ENCODE assay signal across 8 cellular contexts in genomic region chr17:17680477-17681186, GRCh38. TPM values are rescaled to one million over a fixed set of nuclear protein-coding genes. Genes with fewer than 3 reads are reported as not detected.
A peak's percentile ranks its signal among the peaks of the same experiment; 100 is the strongest.
DNase-seq lines count a peak whose midpoint lies in the region; ATAC-seq and TF ChIP-seq lines count a peak whose summit lies in the region.

No MANE protein-coding gene starts in this region.

- no peaks in the 10 kb centered on the region for H3K9me2 ChIP-seq in HCT116 (ENCODE audit: insufficient read depth)

- DNase-seq in A673 (ENCODE audit: low spot score) = no peak
- DNase-seq in HCT116 (ENCODE audit: low read depth, low spot score) = no peak
- DNase-seq in body of pancreas = no peak
- DNase-seq in KG1 (lab: John Stamatoyannopoulos, UW) = no peak
- no peak for DNase-seq in occipital lobe (lab: John Stamatoyannopoulos, UW)

- peaks cover 41% of the 10 kb centered on the region for H3K79me2 ChIP-seq in HCT116 (ENCODE audit: insufficient read depth, low read length)

- BruUV-seq in A673 (replicated peaks; lab: Mats Ljungman, UMichigan) (no TSS peak), HCT116 (replicated peaks; lab: Mats Ljungman, UMichigan) (TSS peak; percentile 33)

- no peak; the same call in 1 of the 2 replicates for ATAC-seq in HCT116
- ATAC-seq in body of pancreas = no peak
- no peak for ATAC-seq in GM21367 (IDR thresholded peaks at IDR 0.05; ENCODE audit: unreplicated experiment)
- ATAC-seq in GM18517 (IDR thresholded peaks at IDR 0.05; ENCODE audit: unreplicated experiment) = no peak

- H3K9me3 ChIP-seq in A673 (ENCODE audit: low read depth, low read length, poor library complexity, severe bottlenecking) (no peaks in the 10 kb centered on the region), HCT116 (ENCODE audit: control insufficient read depth in 1 of 2, insufficient read depth in 1 of 2, low read depth in 1 of 2, low read length in 2 of 2) (no peaks in the 10 kb centered on the region), body of pancreas (no peaks in the 10 kb centered on the region), mucosa of stomach (ENCODE audit: control insufficient read depth, low read length) (no peaks in the 10 kb centered on the region)

- peaks cover 6% of the 10 kb centered on the region; the same call in 1 of the 2 replicates for H4K20me1 ChIP-seq in HCT116 (ENCODE audit: insufficient read depth)

- no peaks in the 10 kb centered on the region for H3K36me3 ChIP-seq in A673 (ENCODE audit: insufficient read depth, low read length, poor library complexity, severe bottlenecking)
- no peaks in the 10 kb centered on the region for H3K36me3 ChIP-seq in HCT116 (ENCODE audit: control insufficient read depth in 1 of 2, insufficient read depth in 2 of 2, low read length in 2 of 2)
- H3K36me3 ChIP-seq in body of pancreas (replicated peaks in 1 of 2; ENCODE audit: insufficient read depth in 1 of 2, low read depth in 2 of 2) = no peaks in the 10 kb centered on the region
- H3K36me3 ChIP-seq in mucosa of stomach (ENCODE audit: control insufficient read depth, insufficient read depth, low read length) = no peaks in the 10 kb centered on the region

- H3K4me3 ChIP-seq in A673 (ENCODE audit: low read depth, low read length, poor library complexity, severe bottlenecking) = peak overlapping the region; percentile 82
- peak overlapping the region; percentile 41 to 86 for H3K4me3 ChIP-seq in HCT116 (replicated peaks in 1 of 2; ENCODE audit: low read depth in 1 of 2, low read length in 2 of 2)
- H3K4me3 ChIP-seq in body of pancreas = no peak overlapping the region
- H3K4me3 ChIP-seq in mucosa of stomach (ENCODE audit: low read length) = no peak overlapping the region

- intact Hi-C loops in A673 (cut with micrococcal nuclease; ENCODE audit: unreplicated experiment) = loop anchor here (1.0 to 5.0 kb wide), 4 partner anchors 112 to 238 kb away; no protein-coding TSS in a partner anchor
- intact Hi-C loops in HCT116 (cut with micrococcal nuclease) = loop anchor here (2.0 to 10.0 kb wide), 4 partner anchors 104 to 354 kb away; partner anchors contain the start of genes ATPAF2, GID4 and SREBF1
- intact Hi-C loops in body of pancreas (cut with DNase I) = no loop called here

- H3K4me1 ChIP-seq in A673 (ENCODE audit: insufficient read depth, low read length, poor library complexity, severe bottlenecking) (peaks cover 24% of the 10 kb centered on the region), HCT116 (ENCODE audit: control insufficient read depth in 1 of 2, insufficient read depth in 2 of 2, low read length in 2 of 2) (peaks cover 44 to 56% of the 10 kb centered on the region in 2 experiments), body of pancreas (peaks cover 30% of the 10 kb centered on the region), mucosa of stomach (ENCODE audit: control insufficient read depth, insufficient read depth, low read length) (peaks cover 22% of the 10 kb centered on the region)

- TF ChIP-seq CTCF in A673 (conservative IDR thresholded peaks at IDR 0.05; ENCODE audit: low read depth, low read length) = no peak
- TF ChIP-seq CTCF in HCT116 (IDR thresholded peaks at IDR 0.05 in 2 of 3, conservative IDR thresholded peaks at IDR 0.05 in 1 of 3; ENCODE audit: borderline replicate concordance in 1 of 3, insufficient read depth in 1 of 3, low read depth in 2 of 3, low read length in 2 of 3) = no peak
- TF ChIP-seq CTCF in body of pancreas (IDR thresholded peaks at IDR 0.05) = peak in 2 of 7 experiments; percentile 46 to 50

- RAD21 ChIA-PET in HCT116 (lab: Charles Lee; ENCODE audit: low non-redundant PET in 1 of 2, low total read pairs in 2 of 2, uncharacterized antibody in 2 of 2, unreplicated experiment in 2 of 2) = interaction anchor here in 1 of 2 experiments (0.5 kb wide), 1 partner anchor 15 kb away, joined by 4 read pairs; no protein-coding TSS in a partner anchor

- POLR2A ChIA-PET in A673 (lab: Charles Lee; ENCODE audit: low non-redundant PET) = no interaction called here
- POLR2A ChIA-PET in HCT116 (lab: Charles Lee) = interaction anchor here (1.2 kb wide), 1 partner anchor 15 kb away, joined by 4 read pairs; no protein-coding TSS in a partner anchor

- H2AFZ ChIP-seq in HCT116 (ENCODE audit: low read depth, low read length, poor library complexity, severe bottlenecking) = peak overlapping the region; percentile 52

- H3K9ac ChIP-seq in HCT116 (ENCODE audit: low read length) = peak overlapping the region; percentile 94
- peak overlapping the region; percentile 38 for H3K9ac ChIP-seq in mucosa of stomach (ENCODE audit: low read length)

- H3K27me3 ChIP-seq in A673 (replicated peaks; ENCODE audit: insufficient read depth, low read depth, low read length, poor library complexity) = no peaks in the 10 kb centered on the region
- H3K27me3 ChIP-seq in HCT116 (ENCODE audit: insufficient read depth, low read length) = no peaks in the 10 kb centered on the region
- H3K27me3 ChIP-seq in body of pancreas = no peaks in the 10 kb centered on the region
- no peaks in the 10 kb centered on the region for H3K27me3 ChIP-seq in mucosa of stomach (ENCODE audit: control insufficient read depth, insufficient read depth, low read length)

- no peak for TF ChIP-seq RAD21 in HCT116 (IDR thresholded peaks at IDR 0.05; ENCODE audit: low read depth)

- CTCF ChIA-PET in A673 (lab: Charles Lee) = interaction anchor here (0.6 to 0.9 kb wide), 2 partner anchors 219 to 239 kb away, joined by 3 read pairs; no protein-coding TSS in a partner anchor
- CTCF ChIA-PET in HCT116 (lab: Charles Lee) = interaction anchor here (1.0 to 1.8 kb wide), 3 partner anchors 19 to 353 kb away, joined by 3 to 5 read pairs (median 3); no protein-coding TSS in a partner anchor

- H3K27ac ChIP-seq in A673 (ENCODE audit: low read depth, low read length, poor library complexity, severe bottlenecking) (no peak overlapping the region), HCT116 (ENCODE audit: low read depth, low read length) (peak overlapping the region; percentile 97), body of pancreas (peak overlapping the region; percentile 77 to 97 (median 92))

- H3K4me2 ChIP-seq in HCT116 (ENCODE audit: low read length) = peak overlapping the region; percentile 85

- 43 to 51% methylated on average over 10 to 12 of the region's 12 CpGs for WGBS in body of pancreas, 2 donors

- TF ChIP-seq POLR2A in HCT116 (IDR thresholded peaks at IDR 0.05; ENCODE audit: borderline replicate concordance, extremely low read depth, insufficient read depth, insufficient read length) = no peak
- no peak for TF ChIP-seq POLR2A in body of pancreas (IDR thresholded peaks at IDR 0.05)

TF ChIP-seq in HCT116, 20 proteins besides CTCF, POLR2A, EP300 and RAD21:
- TF ChIP-seq CBX3 (IDR thresholded peaks at IDR 0.05; ENCODE audit: low read depth) = no peak
- no peak for TF ChIP-seq EGR1 (IDR thresholded peaks at IDR 0.05; ENCODE audit: low read depth)
- peak; percentile 28; the same call in 1 of the 2 replicates for TF ChIP-seq MAX (IDR thresholded peaks at IDR 0.05)
- no peak for TF ChIP-seq JUND (IDR thresholded peaks at IDR 0.05)
- TF ChIP-seq CEBPB (IDR thresholded peaks at IDR 0.05; ENCODE audit: low read depth) = no peak
- TF ChIP-seq EZH2 (IDR thresholded peaks at IDR 0.05) = no peak
- TF ChIP-seq REST (IDR thresholded peaks at IDR 0.05; ENCODE audit: low read depth) = no peak
TF ChIP-seq in HCT116: peak in this region for 1.

RNA-seq across cellular contexts. Expression of gene RAI1, which starts 0.6 kb away (rescaled TPM):
- 46.8 and 58.9 TPM in 2 replicates for total RNA-seq in A673 (2021)
- 38.5 TPM for total RNA-seq in HCT116 (2021; ENCODE audit: unreplicated experiment)
- polyA plus RNA-seq in HCT116 (2012) = 21.0 and 25.2 TPM in 2 replicates
- 10 to 100 TPM; 16.3 to 41.5 TPM for total RNA-seq in body of pancreas
- 14.3 TPM for total RNA-seq in occipital lobe

Comparison
In these comparisons a context has a peak if more than half of its experiments do, and no peak if none do; other contexts are left out.
1. H3K4me3 ChIP-seq: peak in A673 (single experiment) and HCT116 (2 of 2); none in body of pancreas (0 of 2) and mucosa of stomach (single experiment).